In the genomic region with DNA sequence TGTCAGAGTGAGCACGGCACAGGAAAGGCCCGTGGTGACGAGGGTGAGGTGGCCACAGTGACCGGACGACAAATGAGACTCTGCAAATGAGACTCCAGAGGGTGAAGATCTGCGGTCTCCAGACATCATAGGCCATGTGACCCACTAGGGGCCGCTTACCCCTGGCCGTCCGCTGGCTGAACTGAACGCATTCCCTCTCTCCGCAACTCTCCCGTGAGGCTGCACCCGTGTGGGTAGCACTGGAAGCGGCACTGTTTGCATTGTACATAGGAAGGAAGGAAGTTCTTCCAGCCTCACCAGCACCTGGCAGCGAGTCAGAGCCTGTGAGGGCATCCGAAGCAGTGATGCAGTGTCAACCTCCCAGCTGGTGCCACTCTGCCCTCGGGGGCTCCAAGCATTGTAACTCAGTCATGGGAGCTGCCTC, we compare ENCODE assay signal across 28 cellular contexts. TPM values are rescaled to one million over a fixed set of nuclear protein-coding genes. Genes with fewer than 3 reads are reported as not detected.
DNase-seq lines count a peak whose midpoint lies in the region; ATAC-seq, FAIRE-seq and TF ChIP-seq lines count a peak whose summit lies in the region.
"Had no signal": no experiment of that assay in that cellular context is flagged by ENCODE, and none has a peak within 500 bp of the region (broad histone marks: within the 10 kb centered on the region; RNA-seq: fewer than 3 reads in every experiment).

No MANE protein-coding gene starts in this region.

- H3K4me1 Mint-ChIP-seq in mesothelial cell of epicardium = peaks cover 13% of the 10 kb centered on the region
- H3K4me1 Mint-ChIP-seq: activated T-helper 17 cell treated with anti-CD3 and anti-CD28 coated beads, Interleukin-2, amount 50 U/mL, for 72 hours had no signal

- peaks cover 4% of the 10 kb centered on the region for H3K27me3 ChIP-seq in bronchial epithelial cell (ENCODE audit: control insufficient read depth, insufficient read depth, low read length)
- H3K27me3 ChIP-seq: BE2C, esophagus muscularis mucosa, gastroesophageal sphincter, ovary, right lobe of liver, upper lobe of left lung had no signal

- H3K27me3 Mint-ChIP-seq in mesothelial cell of epicardium (ENCODE audit: low read depth) = no peaks in the 10 kb centered on the region
- H3K27me3 Mint-ChIP-seq: activated CD4-positive, alpha-beta T cell treated with anti-CD3 and anti-CD28 coated beads, Interleukin-2, amount 10 ng/mL, durations not matched to agents 7 days and 5 days; activated naive CD8-positive, alpha-beta T cell; activated T-helper 17 cell treated with anti-CD3 and anti-CD28 coated beads, Interleukin-2, amount 50 U/mL, for 72 hours; naive thymus-derived CD4-positive, alpha-beta T cell had no signal

- FAIRE-seq in bronchial epithelial cell (lab: Jason Lieb, UNC) = peak; percentile 92
- FAIRE-seq: astrocyte, kidney had no signal

- H3K27ac Mint-ChIP-seq in mesothelial cell of epicardium = peak overlapping the region; percentile 21
- H3K27ac Mint-ChIP-seq: activated CD4-positive, alpha-beta T cell treated with anti-CD3 and anti-CD28 coated beads, Interleukin-2, amount 10 ng/mL, durations not matched to agents 7 days and 5 days; activated naive CD8-positive, alpha-beta T cell; activated T-helper 17 cell treated with anti-CD3 and anti-CD28 coated beads, Interleukin-2, amount 50 U/mL, for 72 hours; T-helper 1 cell treated with Interleukin-12 subunit alpha and Interleukin-12 subunit beta and Interleukin-4 antibody, amounts not matched to agents 30 μg/mL and 1 μg/mL, for 36 hours had no signal

- H3K36me3 Mint-ChIP-seq in mesothelial cell of epicardium = peaks cover 6% of the 10 kb centered on the region
- H3K36me3 Mint-ChIP-seq: activated naive CD8-positive, alpha-beta T cell had no signal

- H3K4me3 Mint-ChIP-seq in mesothelial cell of epicardium = no peak overlapping the region
- H3K4me3 Mint-ChIP-seq: activated CD4-positive, alpha-beta T cell treated with anti-CD3 and anti-CD28 coated beads, Interleukin-2, amount 10 ng/mL, durations not matched to agents 7 days and 5 days; activated naive CD8-positive, alpha-beta T cell; activated T-helper 17 cell treated with anti-CD3 and anti-CD28 coated beads, Interleukin-2, amount 50 U/mL, for 72 hours; naive thymus-derived CD4-positive, alpha-beta T cell; T-helper 1 cell treated with Interleukin-12 subunit alpha and Interleukin-12 subunit beta and Interleukin-4 antibody, amounts not matched to agents 30 μg/mL and 1 μg/mL, for 36 hours had no signal

- no peaks in the 10 kb centered on the region for H3K36me3 ChIP-seq in bronchial epithelial cell (ENCODE audit: control insufficient read depth, insufficient read depth, low read length)
- H3K36me3 ChIP-seq: BE2C, ovary, SJCRH30 had no signal

- peak; percentile 47 for DNase-seq in DMS53 (lab: John Stamatoyannopoulos, UW)
- no peak for DNase-seq in DMS53 treated with DMSO at 0.1 percent for 48 hours (lab: John Stamatoyannopoulos, UW; ENCODE audit: unreplicated experiment)
- DNase-seq in NCI-H69 (lab: John Stamatoyannopoulos, UW) = peak; percentile 22
- peak; percentile 36 for DNase-seq in bronchial epithelial cell (ENCODE audit: low read depth)
- DNase-seq in mesothelial cell of epicardium (ENCODE audit: low spot score in 2 of 2, unreplicated experiment in 2 of 2) = no peak
- DNase-seq in A172 (ENCODE audit: low spot score) = no peak
- DNase-seq in NCI-H1694 treated with DMSO at 0.1 percent for 48 hours (lab: John Stamatoyannopoulos, UW) = no peak
- DNase-seq: 8988T; activated CD4-positive, alpha-beta T cell treated with anti-CD3 and anti-CD28 coated beads, Interleukin-2, amount 10 ng/mL, durations not matched to agents 7 days and 5 days; BE2C; effector memory CD4-positive, alpha-beta T cell; GDM1; IMR-90; kidney; naive thymus-derived CD4-positive, alpha-beta T cell; NCI-H1105 treated with DMSO at 0.1 percent for 48 hours; NCI-H526 treated with DMSO at 0.1 percent for 48 hours; ovary; SJCRH30; upper lobe of left lung had no signal

- TF ChIP-seq CTCF in bronchial epithelial cell (IDR thresholded peaks at IDR 0.05; ENCODE audit: insufficient read depth, low read length, severe bottlenecking) (no peak), mesothelial cell of epicardium (IDR thresholded peaks at IDR 0.05; ENCODE audit: unreplicated experiment) (no peak)

- no peak for ATAC-seq in HG03571 (IDR thresholded peaks at IDR 0.05; ENCODE audit: unreplicated experiment)
- ATAC-seq: activated T-helper 17 cell treated with anti-CD3 and anti-CD28 coated beads, Interleukin-2, amount 50 U/mL, for 72 hours; gastroesophageal sphincter; naive thymus-derived CD4-positive, alpha-beta T cell; right lobe of liver had no signal

- no peaks in the 10 kb centered on the region for H3K9me3 Mint-ChIP-seq in mesothelial cell of epicardium
- H3K9me3 Mint-ChIP-seq: activated CD4-positive, alpha-beta T cell treated with anti-CD3 and anti-CD28 coated beads, Interleukin-2, amount 10 ng/mL, durations not matched to agents 7 days and 5 days; activated T-helper 17 cell treated with anti-CD3 and anti-CD28 coated beads, Interleukin-2, amount 50 U/mL, for 72 hours; naive thymus-derived CD4-positive, alpha-beta T cell; T-helper 1 cell treated with Interleukin-12 subunit alpha and Interleukin-12 subunit beta and Interleukin-4 antibody, amounts not matched to agents 30 μg/mL and 1 μg/mL, for 36 hours had no signal

- no peak overlapping the region for H3K4me3 ChIP-seq in bronchial epithelial cell (ENCODE audit: low read depth, low read length)
- H3K4me3 ChIP-seq: esophagus muscularis mucosa, gastroesophageal sphincter, ovary, right lobe of liver, SJCRH30, upper lobe of left lung had no signal

RNA-seq across cellular contexts. Expression of a gene that starts 23.6 kb away (rescaled TPM):
- 17.6 and 28.9 TPM in 2 replicates for total RNA-seq in bronchial epithelial cell
- 22.0 to 24.8 TPM (median 23.9 TPM) in 3 replicates for total RNA-seq in mesothelial cell of epicardium
- total RNA-seq in A172 (2014; rRNA removed; shearing (Covaris generic)) = 8.7 and 15.0 TPM in 2 replicates

RNA-seq across cellular contexts. Expression of a gene that starts 34.5 kb away (rescaled TPM):
- total RNA-seq in bronchial epithelial cell (5.5 and 9.9 TPM in 2 replicates), mesothelial cell of epicardium (71.2 to 74.6 TPM (median 73.1 TPM) in 3 replicates)
- 8.6 and 10.2 TPM in 2 replicates for total RNA-seq in A172 (2014; rRNA removed; shearing (Covaris generic))

Comparison
In these comparisons a context has a peak if more than half of its experiments do, and no peak if none do; other contexts are left out.
1. DNase-seq: peak in DMS53 (single experiment), NCI-H69 (single experiment) and bronchial epithelial cell (single experiment); none in DMS53 treated with DMSO at 0.1 percent for 48 hours (single experiment), mesothelial cell of epicardium (0 of 2), A172 (single experiment) and NCI-H1694 treated with DMSO at 0.1 percent for 48 hours (single experiment).